In genomic region chr2:63843093-63843492, GRCh38 we compare ENCODE assay signal across 2 cellular contexts.
TF ChIP-seq lines count a peak whose summit lies in the region.

No MANE protein-coding gene starts in this region.

TF ChIP-seq in H1, 55 proteins besides CTCF, POLR2A, EP300 and RAD21:
- TF ChIP-seq KDM5A (IDR thresholded peaks at IDR 0.05; ENCODE audit: low read length) (no peak), SUZ12 (IDR thresholded peaks at IDR 0.05; ENCODE audit: low read length) (no peak), CHD1 (IDR thresholded peaks at IDR 0.05; ENCODE audit: low read depth, low read length) (peak; percentile 30), POLR2AphosphoS5 (IDR thresholded peaks at IDR 0.05; ENCODE audit: low read depth, low read length) (0 out of 2 replicates have a peak, but pooled peaks have one; percentile 11), TAF7 (optimal IDR thresholded peaks at IDR 0.05; ENCODE audit: borderline replicate concordance, low read depth, low read length) (peak; percentile 6), ATF3 (IDR thresholded peaks at IDR 0.05; ENCODE audit: insufficient read depth, low read depth, low read length) (no peak)

TF ChIP-seq in neural cell, 6 proteins besides CTCF, POLR2A, EP300 and RAD21:
- no peak for TF ChIP-seq REST (IDR thresholded peaks at IDR 0.05; ENCODE audit: borderline replicate concordance)
- no peak for TF ChIP-seq TAF1 (IDR thresholded peaks at IDR 0.05; ENCODE audit: low read depth)
TF ChIP-seq in neural cell: peak in this region for 0.
